ENCODE assay signal across 24 cellular contexts in the genomic region with DNA sequence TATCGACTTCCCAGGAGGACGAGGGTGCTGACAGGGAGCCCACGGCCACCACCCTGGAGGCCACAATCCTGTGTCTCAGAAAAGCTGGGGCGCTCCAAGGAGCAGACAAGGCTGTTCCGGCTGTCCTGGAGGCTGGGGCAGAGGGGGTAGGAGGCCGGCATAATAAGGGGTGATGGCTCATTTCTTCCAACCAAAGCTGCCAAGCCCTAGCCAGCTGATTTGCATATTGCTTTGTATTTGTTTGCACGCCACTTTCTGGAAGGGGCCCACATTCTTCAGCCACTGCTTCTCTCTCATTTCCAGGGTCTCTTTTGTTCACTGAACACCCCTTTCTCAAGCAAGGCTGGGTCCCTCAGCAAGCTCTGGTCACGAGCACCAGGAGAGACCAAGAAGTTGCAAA. TPM values are rescaled to one million over a fixed set of nuclear protein-coding genes. Genes with fewer than 3 reads are reported as not detected.
DNase-seq lines count a peak whose midpoint lies in the region; ATAC-seq, FAIRE-seq and TF ChIP-seq lines count a peak whose summit lies in the region.
"Had no signal": no experiment of that assay in that cellular context is flagged by ENCODE, and none has a peak within 500 bp of the region (broad histone marks: within the 10 kb centered on the region; RNA-seq: fewer than 3 reads in every experiment).

No MANE protein-coding gene starts in this region.

- no peak overlapping the region for H3K9ac ChIP-seq in GM12878 (ENCODE audit: control insufficient read depth, insufficient read depth, low read length)
- H3K9ac ChIP-seq: KMS-11, SK-N-SH had no signal

- no peak for TF ChIP-seq POLR2A in GM12878 (IDR thresholded peaks at IDR 0.05; ENCODE audit: low read depth, low read length)

- TF ChIP-seq CTCF in activated CD8-positive, alpha-beta T cell treated with anti-CD3 and anti-CD28 coated beads for 36 hours (IDR thresholded peaks at IDR 0.05) = no peak
- TF ChIP-seq CTCF in GM12865 (IDR thresholded peaks at IDR 0.05; ENCODE audit: insufficient read depth, low read depth, low read length, missing control alignments) (no peak), GM12878 (IDR thresholded peaks at IDR 0.05 in 2 of 3, conservative IDR thresholded peaks at IDR 0.05 in 1 of 3; ENCODE audit: control insufficient read depth in 2 of 3, extremely low read depth in 1 of 3, insufficient read depth in 1 of 3, low read depth in 3 of 3, low read length in 3 of 3) (no peak)

- H3K4me1 ChIP-seq in GM12878 (ENCODE audit: control insufficient read depth, insufficient read depth, low read length) = peaks cover 25% of the 10 kb centered on the region
- H3K4me1 ChIP-seq: A549 had no signal

- peak; percentile 66 for FAIRE-seq in GM12878 (lab: Jason Lieb, UNC)
- FAIRE-seq: A549, D721Med had no signal

- peak overlapping the region; percentile 53 for H3K27ac ChIP-seq in GM12878 (ENCODE audit: control insufficient read depth, insufficient read depth)
- H3K27ac ChIP-seq: A549, KMS-11, PC-9 had no signal

- H3K9me3 Mint-ChIP-seq in activated CD8-positive, alpha-beta T cell treated with anti-CD3 and anti-CD28 coated beads for 36 hours = peaks cover 8% of the 10 kb centered on the region
- H3K9me3 Mint-ChIP-seq in activated CD8-positive, alpha-beta T cell treated with anti-CD3 and anti-CD28 coated beads, Interleukin-2, amount 10 ng/mL, durations not matched to agents 7 days and 5 days (ENCODE audit: insufficient read depth) = peaks cover 7% of the 10 kb centered on the region

- no peak for ATAC-seq in activated CD8-positive, alpha-beta T cell treated with anti-CD3 and anti-CD28 coated beads for 36 hours
- ATAC-seq in activated CD8-positive, alpha-beta T cell treated with anti-CD3 and anti-CD28 coated beads, Interleukin-2, amount 10 ng/mL, durations not matched to agents 7 days and 5 days = no peak
- ATAC-seq in GM12878 (peak; percentile 64), HG02588 (IDR thresholded peaks at IDR 0.05; ENCODE audit: unreplicated experiment) (no peak)
- ATAC-seq: A549, HCT116 had no signal

- peak; percentile 41 for DNase-seq in activated CD8-positive, alpha-beta T cell treated with anti-CD3 and anti-CD28 coated beads for 36 hours
- no peak for DNase-seq in activated CD8-positive, alpha-beta T cell treated with anti-CD3 and anti-CD28 coated beads, Interleukin-2, amount 10 ng/mL, durations not matched to agents 7 days and 5 days
- DNase-seq in GM12865 (ENCODE audit: low read depth) (peak; percentile 66), H7 (peak; percentile 45), GM12878 (ENCODE audit: low read depth, low spot score) (peak; percentile 23), NCI-H1694 (lab: John Stamatoyannopoulos, UW) (no peak), NCI-H748 (lab: John Stamatoyannopoulos, UW; ENCODE audit: unreplicated experiment) (no peak)
- DNase-seq: GDM1, IMR-90, NCI-H1092 treated with DMSO at 0.1 percent for 48 hours, NCI-H1436 treated with DMSO at 0.1 percent for 48 hours, NCI-H2029 treated with DMSO at 0.1 percent for 48 hours, NCI-H446, NCI-H69, PC-9, RPMI8226, SIG-M5, SK-N-SH had no signal

- intact Hi-C loops in activated CD8-positive, alpha-beta T cell treated with anti-CD3 and anti-CD28 coated beads for 36 hours (cut with micrococcal nuclease) = no loop called here
- intact Hi-C loops in GM12878 (cut with micrococcal nuclease; ENCODE audit: unreplicated experiment) = no loop called here

- H3K27ac Mint-ChIP-seq in activated CD8-positive, alpha-beta T cell treated with anti-CD3 and anti-CD28 coated beads for 36 hours = no peak overlapping the region
- no peak overlapping the region for H3K27ac Mint-ChIP-seq in activated CD8-positive, alpha-beta T cell treated with anti-CD3 and anti-CD28 coated beads, Interleukin-2, amount 10 ng/mL, durations not matched to agents 7 days and 5 days
- H3K27ac Mint-ChIP-seq: B cell had no signal

- TF ChIP-seq EP300 in GM12878 (IDR thresholded peaks at IDR 0.05; ENCODE audit: borderline replicate concordance in 1 of 2, control insufficient read depth in 1 of 2, low read depth in 2 of 2, low read length in 2 of 2) = no peak; a peak in 1 of 4 replicates

- in situ Hi-C loops in GM12878 (cut with MboI) = no loop called here

- no peak overlapping the region; the same call in 1 of the 2 replicates for H2AFZ ChIP-seq in GM12878 (ENCODE audit: control insufficient read depth, low read depth, low read length)
- H2AFZ ChIP-seq: PC-9 had no signal

- POLR2A ChIA-PET in activated CD8-positive, alpha-beta T cell treated with anti-CD3 and anti-CD28 coated beads for 36 hours (lab: Charles Lee) = interaction anchor here (1.1 to 1.4 kb wide), 3 partner anchors 12 to 123 kb away, joined by 3 to 5 read pairs (median 3); no protein-coding TSS in a partner anchor
- POLR2A ChIA-PET in activated CD8-positive, alpha-beta T cell treated with anti-CD3 and anti-CD28 coated beads, Interleukin-2, amount 10 ng/mL, durations not matched to agents 7 days and 5 days (lab: Charles Lee) = interaction anchor here (1.0 to 1.9 kb wide), 3 partner anchors 8 to 9 kb away, joined by 3 to 7 read pairs (median 6); no protein-coding TSS in a partner anchor
- POLR2A ChIA-PET in GM12878 (lab: Charles Lee) = interaction anchor here (1.3 to 2.0 kb wide), 2 partner anchors 11 to 13 kb away, joined by 3 to 12 read pairs; no protein-coding TSS in a partner anchor

- peaks cover 12% of the 10 kb centered on the region for H3K27me3 ChIP-seq in H7 (ENCODE audit: control insufficient read depth, insufficient read depth, low read length)
- H3K27me3 ChIP-seq in GM12878 (replicated peaks in 1 of 2; ENCODE audit: control insufficient read depth in 2 of 2, insufficient read depth in 2 of 2, low read length in 1 of 2) = peaks cover 0 to 7% of the 10 kb centered on the region in 2 experiments; a peak in 3 of 4 replicates

- whole genome bisulfite sequencing in GM12878 (ENCODE audit: insufficient coverage, insufficient replicate concordance, low lambda C conversion rate, missing lambda C conversion rate) = 1% methylated on average over 8 of the region's 8 CpGs

- peaks cover 2% of the 10 kb centered on the region; the same call in 1 of the 3 replicates for H3K9me3 ChIP-seq in GM12878 (replicated peaks; ENCODE audit: control insufficient read depth, insufficient read depth, low read length)
- H3K9me3 ChIP-seq: SK-N-SH had no signal

- peaks cover 56% of the 10 kb centered on the region for H3K27me3 Mint-ChIP-seq in activated CD8-positive, alpha-beta T cell treated with anti-CD3 and anti-CD28 coated beads for 36 hours
- H3K27me3 Mint-ChIP-seq in activated CD8-positive, alpha-beta T cell treated with anti-CD3 and anti-CD28 coated beads, Interleukin-2, amount 10 ng/mL, durations not matched to agents 7 days and 5 days (ENCODE audit: low read depth) = peaks cover 50% of the 10 kb centered on the region

- peaks cover 14% of the 10 kb centered on the region for H3K4me1 Mint-ChIP-seq in activated CD8-positive, alpha-beta T cell treated with anti-CD3 and anti-CD28 coated beads for 36 hours (ENCODE audit: low read depth)
- peaks cover 17% of the 10 kb centered on the region for H3K4me1 Mint-ChIP-seq in activated CD8-positive, alpha-beta T cell treated with anti-CD3 and anti-CD28 coated beads, Interleukin-2, amount 10 ng/mL, durations not matched to agents 7 days and 5 days (ENCODE audit: low read depth)

- no peak overlapping the region for H3K4me3 ChIP-seq in GM12865 (ENCODE audit: low read depth, low read length)
- no peak overlapping the region for H3K4me3 ChIP-seq in H7 (ENCODE audit: insufficient read depth, low read depth, low read length)
- no peak overlapping the region; the same call in 1 of the 2 replicates for H3K4me3 ChIP-seq in GM12878
- H3K4me3 ChIP-seq: A549, PC-9 had no signal

- no peak overlapping the region for H3K4me3 Mint-ChIP-seq in activated CD8-positive, alpha-beta T cell treated with anti-CD3 and anti-CD28 coated beads for 36 hours
- no peak overlapping the region for H3K4me3 Mint-ChIP-seq in activated CD8-positive, alpha-beta T cell treated with anti-CD3 and anti-CD28 coated beads, Interleukin-2, amount 10 ng/mL, durations not matched to agents 7 days and 5 days
- H3K4me3 Mint-ChIP-seq: B cell had no signal

- H3K36me3 ChIP-seq in H7 (replicated peaks; ENCODE audit: control insufficient read depth, insufficient read depth, low read length) (no peaks in the 10 kb centered on the region), GM12878 (ENCODE audit: control insufficient read depth in 2 of 2, insufficient read depth in 2 of 2, low read length in 1 of 2) (no peaks in the 10 kb centered on the region)

- SMC1A ChIA-PET in GM12878 (lab: Charles Lee; ENCODE audit: uncharacterized antibody, unreplicated experiment) = interaction anchor here (0.6 to 3.2 kb wide), 7 partner anchors 9 to 125 kb away, joined by 3 to 20 read pairs (median 5); a partner anchor contains a TSS

- RAD21 ChIA-PET in GM12878 (lab: Charles Lee; ENCODE audit: unreplicated experiment) = interaction anchor here (1.1 to 2.2 kb wide), 6 partner anchors 12 to 573 kb away, joined by 4 to 13 read pairs (median 6); a partner anchor contains a TSS

- peak overlapping the region; percentile 76 for H3K4me2 ChIP-seq in GM12878 (ENCODE audit: control insufficient read depth, insufficient read depth)
- H3K4me2 ChIP-seq: A549, PC-9, SK-N-SH had no signal

- no peaks in the 10 kb centered on the region for H3K36me3 Mint-ChIP-seq in activated CD8-positive, alpha-beta T cell treated with anti-CD3 and anti-CD28 coated beads for 36 hours (ENCODE audit: low read depth)
- H3K36me3 Mint-ChIP-seq in activated CD8-positive, alpha-beta T cell treated with anti-CD3 and anti-CD28 coated beads, Interleukin-2, amount 10 ng/mL, durations not matched to agents 7 days and 5 days (ENCODE audit: low read depth) = no peaks in the 10 kb centered on the region

- H3K79me2 ChIP-seq in GM12878 (ENCODE audit: control insufficient read depth, insufficient read depth, low read length) = no peaks in the 10 kb centered on the region

- CTCF ChIA-PET in activated CD8-positive, alpha-beta T cell treated with anti-CD3 and anti-CD28 coated beads for 36 hours (lab: Charles Lee) = interaction anchor here (2.7 to 2.9 kb wide), 2 partner anchors 15 to 81 kb away, joined by 20 to 22 read pairs; no protein-coding TSS in a partner anchor
- CTCF ChIA-PET in activated CD8-positive, alpha-beta T cell treated with anti-CD3 and anti-CD28 coated beads, Interleukin-2, amount 10 ng/mL, durations not matched to agents 7 days and 5 days (lab: Charles Lee) = interaction anchor here (1.2 to 3.2 kb wide), 5 partner anchors 9 to 81 kb away, joined by 3 to 39 read pairs (median 5); no protein-coding TSS in a partner anchor
- CTCF ChIA-PET in GM12878 (lab: Yijun Ruan, JAX) = interaction anchor here (1.1 to 3.6 kb wide), 7 partner anchors 10 to 198 kb away, joined by 4 to 37 read pairs (median 12); a partner anchor contains a TSS

- TF ChIP-seq RAD21 in GM12878 (IDR thresholded peaks at IDR 0.05; ENCODE audit: insufficient read depth, low read depth, low read length) = no peak

- H4K20me1 ChIP-seq in GM12878 (ENCODE audit: control insufficient read depth, insufficient read depth) = no peaks in the 10 kb centered on the region

- BruUV-seq in GM12878 (replicated peaks; lab: Mats Ljungman, UMichigan) = no TSS peak

RNA-seq across cellular contexts. Expression of a gene that starts 4.7 kb away (rescaled TPM):
- total RNA-seq in activated CD8-positive, alpha-beta T cell treated with anti-CD3 and anti-CD28 coated beads for 36 hours = under 1 TPM; 0.14 to 0.72 TPM
- total RNA-seq in activated CD8-positive, alpha-beta T cell treated with anti-CD3 and anti-CD28 coated beads, Interleukin-2, amount 10 ng/mL, durations not matched to agents 7 days and 5 days = under 1 TPM; 0.26 to 0.37 TPM
- total RNA-seq in H7 (2014; rRNA removed; shearing (Covaris generic)) = 1.9 and 2.9 TPM in 2 replicates
- 0.31 and 0.51 TPM in 2 replicates for total RNA-seq in GM12878 (2013; cell fraction: nucleolus; rRNA removed)
- 0.33 TPM in 1 of 2 replicates, not detected in the other for total RNA-seq in GM12878 (2014; rRNA removed)
- total RNA-seq in GM12878 (2014; rRNA removed; fragmentation: Illumina TruSeq; extraction: Trizol) = 0.05 TPM in 1 of 2 replicates, not detected in the other
- total RNA-seq in GM12878 (2021) = 0.15 and 0.24 TPM in 2 replicates
- polyA plus RNA-seq in GM12878 (2011; ENCODE audit: low read depth) = 1.2 TPM
- 0.06 and 0.11 TPM in 2 replicates for polyA plus RNA-seq in GM12878 (2011; rRNA removed)
- 0.18 TPM in 2 replicates for polyA plus RNA-seq in GM12878 (2011; cell fraction: cytosol; rRNA removed)
- 0.35 and 0.49 TPM in 2 replicates for polyA plus RNA-seq in GM12878 (2011; cell fraction: nucleus; rRNA removed)
- 0.28 and 0.54 TPM in 2 replicates for polyA plus RNA-seq in GM12878 (2012)
- 0.10 TPM in 1 of 2 replicates, not detected in the other for polyA plus RNA-seq in GM12878 (2014; fragmentation: Illumina TruSeq; extraction: Trizol)
- polyA plus RNA-seq in GM12878 (2014; fragmentation: Nextera tagmentation; extraction: Ambion mirVana) = not detected
- 0.06 TPM in 1 of 2 replicates, not detected in the other for polyA plus RNA-seq in GM12878 (2014; rRNA removed)
- polyA plus RNA-seq in GM12878 (2016; fragmentation: Nextera tagmentation; extraction: Ambion mirVana) = not detected
- polyA minus RNA-seq in GM12878 (2011; rRNA and poly(A)+ RNA removed) = not detected in 2 replicates
- 0.52 and 1.3 TPM in 2 replicates for polyA minus RNA-seq in GM12878 (2011; cell fraction: cytosol; rRNA and poly(A)+ RNA removed)
- 0.29 and 0.48 TPM in 2 replicates for polyA minus RNA-seq in GM12878 (2011; cell fraction: nucleus; rRNA and poly(A)+ RNA removed)
- total RNA-seq: IMR-90 had no signal

Comparison
In these comparisons a context has a peak if more than half of its experiments do, and no peak if none do; other contexts are left out.
1. DNase-seq: peak in activated CD8-positive, alpha-beta T cell treated with anti-CD3 and anti-CD28 coated beads for 36 hours (single experiment), GM12865 (single experiment), H7 (single experiment) and GM12878 (single experiment); none in activated CD8-positive, alpha-beta T cell treated with anti-CD3 and anti-CD28 coated beads, Interleukin-2, amount 10 ng/mL, durations not matched to agents 7 days and 5 days (single experiment), NCI-H1694 (single experiment) and NCI-H748 (single experiment).